Comparison of ENCODE assay signal across 8 cellular contexts in the genomic region with DNA sequence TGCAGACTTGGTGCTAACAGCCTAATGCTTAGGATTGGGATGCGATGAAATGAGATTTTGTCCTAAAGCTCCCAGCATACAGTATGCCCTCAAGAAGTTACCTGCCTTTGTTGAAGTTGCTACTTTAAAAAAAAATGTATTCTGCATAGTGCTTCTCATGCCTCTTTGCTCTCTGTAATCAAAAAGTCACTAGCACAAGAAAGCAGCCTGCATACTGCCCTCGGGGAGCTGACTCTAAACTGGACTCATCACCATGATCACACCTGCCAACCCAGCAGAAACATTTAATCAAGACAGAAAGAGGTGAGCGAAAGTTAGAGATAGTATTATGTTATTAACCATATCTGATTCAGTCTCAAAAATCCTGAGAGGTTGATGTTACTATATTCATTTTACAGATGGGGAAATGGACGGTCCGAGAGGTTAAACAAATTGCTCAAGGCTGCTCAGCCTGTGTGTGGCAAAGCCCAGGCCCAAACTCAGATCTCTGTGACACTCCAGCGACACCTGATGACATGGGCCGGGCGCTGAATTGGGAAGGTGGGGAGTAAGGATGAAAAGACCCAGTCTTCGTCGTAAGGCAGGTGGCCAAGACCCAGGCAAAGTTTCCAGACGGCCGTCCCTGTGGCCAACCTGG. TPM values are rescaled to one million over a fixed set of nuclear protein-coding genes. Genes with fewer than 3 reads are reported as not detected.
DNase-seq lines count a peak whose midpoint lies in the region; ATAC-seq, FAIRE-seq and TF ChIP-seq lines count a peak whose summit lies in the region.

No MANE protein-coding gene starts in this region.

- peaks cover 6% of the 10 kb centered on the region for H3K9me3 Mint-ChIP-seq in glutamatergic neuron (ENCODE audit: unreplicated experiment)

- peak overlapping the region; percentile 71 for H3K4me3 Mint-ChIP-seq in glutamatergic neuron (ENCODE audit: unreplicated experiment)

- peaks cover 4% of the 10 kb centered on the region for H3K4me1 Mint-ChIP-seq in glutamatergic neuron (ENCODE audit: low read depth, unreplicated experiment)

- H3K36me3 ChIP-seq in left ventricle myocardium inferior = no peaks in the 10 kb centered on the region
- H3K36me3 ChIP-seq in NT2/D1 (ENCODE audit: insufficient read depth, insufficient read length, low read length) = no peaks in the 10 kb centered on the region
- H3K36me3 ChIP-seq in thymus (ENCODE audit: control insufficient read depth, insufficient read depth) = no peaks in the 10 kb centered on the region

- H3K36me3 Mint-ChIP-seq in glutamatergic neuron (ENCODE audit: unreplicated experiment) = no peaks in the 10 kb centered on the region

- H3K4me1 ChIP-seq in left ventricle myocardium inferior (peaks cover 33% of the 10 kb centered on the region), NT2/D1 (ENCODE audit: insufficient read depth, insufficient read length) (peaks cover 4% of the 10 kb centered on the region), thymus (ENCODE audit: control insufficient read depth, insufficient read depth, low read length) (peaks cover 11% of the 10 kb centered on the region)

- H3K27ac ChIP-seq in left ventricle myocardium inferior (replicated peaks) = no peak overlapping the region
- no peak overlapping the region for H3K27ac ChIP-seq in thymus (ENCODE audit: low read depth)

- no peak for DNase-seq in left ventricle myocardium inferior
- DNase-seq in left ventricle myocardium superior = no peak
- no peak for DNase-seq in NT2/D1 (ENCODE audit: low read depth, low spot score)
- no peak for DNase-seq in glutamatergic neuron
- DNase-seq in lower leg skin (ENCODE audit: low spot score in 2 of 2) = no peak
- no peak for DNase-seq in urothelium cell line (ENCODE audit: low spot score)
- DNase-seq in cortex of kidney (lab: John Stamatoyannopoulos, UW) = no peak

- peak overlapping the region; percentile 77 for H3K4me3 ChIP-seq in left ventricle myocardium inferior
- H3K4me3 ChIP-seq in NT2/D1 (ENCODE audit: insufficient read length, low read depth) = peak overlapping the region; percentile 51
- peak overlapping the region; percentile 52 for H3K4me3 ChIP-seq in thymus (ENCODE audit: low read length)
- no peak overlapping the region for H3K4me3 ChIP-seq in lower leg skin (ENCODE audit: low read depth, poor library complexity, severe bottlenecking)

- peaks cover 41% of the 10 kb centered on the region for H3K27me3 ChIP-seq in left ventricle myocardium inferior (ENCODE audit: low read depth)
- H3K27me3 ChIP-seq in NT2/D1 (ENCODE audit: insufficient read depth, insufficient read length) = peaks cover 68% of the 10 kb centered on the region
- H3K27me3 ChIP-seq in thymus (ENCODE audit: control insufficient read depth, insufficient read depth) = peaks cover 19% of the 10 kb centered on the region

- ATAC-seq in left ventricle myocardium superior = no peak

- 37% methylated on average over 12 of the region's 12 CpGs for WGBS in thymus
- 39% methylated on average over 12 of the region's 12 CpGs for WGBS in lower leg skin, 2 donors

- H3K9ac ChIP-seq in NT2/D1 (ENCODE audit: insufficient read length, low read depth) = peak overlapping the region; percentile 24

- TF ChIP-seq POLR2A in lower leg skin (IDR thresholded peaks at IDR 0.05) = no peak

- H3K27ac Mint-ChIP-seq in glutamatergic neuron (ENCODE audit: unreplicated experiment) = no peak overlapping the region

- no peaks in the 10 kb centered on the region for H3K9me3 ChIP-seq in left ventricle myocardium inferior (replicated peaks)
- H3K9me3 ChIP-seq in NT2/D1 (ENCODE audit: insufficient read depth, low read length) = no peaks in the 10 kb centered on the region
- no peaks in the 10 kb centered on the region for H3K9me3 ChIP-seq in thymus (ENCODE audit: control insufficient read depth)

- H3K27me3 Mint-ChIP-seq in glutamatergic neuron (ENCODE audit: unreplicated experiment) = peaks cover 14% of the 10 kb centered on the region

- FAIRE-seq in urothelium cell line (lab: Jason Lieb, UNC) = no peak

- intact Hi-C loops in left ventricle myocardium inferior (cut with micrococcal nuclease) (no loop called here), left ventricle myocardium superior (cut with micrococcal nuclease) (no loop called here), lower leg skin (cut with DNase I; ENCODE audit: low total_unique reads) (no loop called here)

- TF ChIP-seq CTCF in left ventricle myocardium inferior (IDR thresholded peaks at IDR 0.05; ENCODE audit: borderline replicate concordance) (no peak), glutamatergic neuron (IDR thresholded peaks at IDR 0.05; ENCODE audit: partially characterized antibody, unreplicated experiment) (no peak), lower leg skin (IDR thresholded peaks at IDR 0.05) (no peak)

RNA-seq across cellular contexts. Expression of a gene that starts 1.1 kb away (rescaled TPM):
- total RNA-seq in left ventricle myocardium inferior = 1.8 TPM
- total RNA-seq in left ventricle myocardium superior = 1.6 TPM
- 0.56 TPM for total RNA-seq in glutamatergic neuron (ENCODE audit: unreplicated experiment)
- polyA plus RNA-seq in thymus = 27.2 TPM
- total RNA-seq in lower leg skin = 1 to 10 TPM in 1 of 4 donors, under 1 TPM in 2, not detected in 1; 0.74 to 2.1 (median 0.84) TPM
